In genomic region chr4:89994176-89994873, GRCh38 we compare ENCODE assay signal across 22 cellular contexts.
A peak's percentile ranks its signal among the peaks of the same experiment; 100 is the strongest.
DNase-seq lines count a peak whose midpoint lies in the region; FAIRE-seq lines count a peak whose summit lies in the region.
"Had no signal": no experiment of that assay in that cellular context is flagged by ENCODE, and none has a peak within 500 bp of the region (broad histone marks: within the 10 kb centered on the region; RNA-seq: fewer than 3 reads in every experiment).

No MANE protein-coding gene starts in this region.

- DNase-seq in DMS53 (lab: John Stamatoyannopoulos, UW) (peak; percentile 23), DMS53 treated with DMSO at 0.1 percent for 48 hours (lab: John Stamatoyannopoulos, UW; ENCODE audit: unreplicated experiment) (no peak), RKO (ENCODE audit: low spot score) (peak; percentile 0), kidney tubule cell (ENCODE audit: low spot score) (peak; percentile 48), renal cortical epithelial cell (ENCODE audit: low read depth) (peak; percentile 75), NCI-H226 (no peak), T-helper 1 cell (no peak), urothelium cell line (ENCODE audit: low spot score) (no peak)
- DNase-seq: BE2C; CD4-positive, CD25-positive, alpha-beta regulatory T cell; COR-L47; GM23248; HCEC 1CT; Kasumi-1; NCI-H1092 treated with DMSO at 0.1 percent for 48 hours; NCI-H146; NCI-H2029 treated with DMSO at 0.1 percent for 48 hours; NCI-H510A treated with DMSO at 0.1 percent for 48 hours; NCI-H82; RPMI8226; SIG-M5 had no signal

- FAIRE-seq in urothelium cell line (lab: Jason Lieb, UNC) = no peak
- FAIRE-seq: GM12878 had no signal

Comparison
In these comparisons a context has a peak if more than half of its experiments do, and no peak if none do; other contexts are left out.
1. DNase-seq: peak in DMS53 (single experiment), RKO (single experiment), kidney tubule cell (single experiment) and renal cortical epithelial cell (single experiment); none in DMS53 treated with DMSO at 0.1 percent for 48 hours (single experiment), NCI-H226 (single experiment), T-helper 1 cell (0 of 5) and urothelium cell line (single experiment).